ENCODE assay signal across 38 cellular contexts in genomic region chr12:48032597-48032996, GRCh38. TPM values are rescaled to one million over a fixed set of nuclear protein-coding genes. Genes with fewer than 3 reads are reported as not detected.
"Had no signal": no experiment of that assay in that cellular context is flagged by ENCODE, and none has a peak within 500 bp of the region (broad histone marks: within the 10 kb centered on the region; RNA-seq: fewer than 3 reads in every experiment).

No MANE protein-coding gene starts in this region.

- H3K4me1 Mint-ChIP-seq: immature natural killer cell; stimulated activated naive CD8-positive, alpha-beta T cell treated with anti-CD3 and anti-CD28 coated beads, Interleukin-15, amount 100 ng/mL, for 72 hours had no signal

- ATAC-seq: activated naive CD4-positive, alpha-beta T cell treated with anti-CD3 and anti-CD28 coated beads, Interleukin-2, amount 50 U/mL, for 72 hours; activated T-cell treated with anti-CD3 and anti-CD28 coated beads, Interleukin-2, amount 50 U/mL, for 72 hours; body of pancreas; foreskin keratinocyte; heart left ventricle; left lobe of liver; lower lobe of right lung; mucosa of descending colon; pancreas; sciatic nerve; stimulated activated effector memory CD8-positive, alpha-beta T cell treated with anti-CD3 and anti-CD28 coated beads, Interleukin-12 subunit alpha, Interleukin-12 subunit beta, amount 100 ng/mL, for 72 hours; stimulated activated naive CD8-positive, alpha-beta T cell treated with anti-CD3 and anti-CD28 coated beads, Interleukin-15, amount 100 ng/mL, for 72 hours had no signal

- H3K4me3 ChIP-seq: body of pancreas, colonic mucosa, esophagus squamous epithelium, heart left ventricle, lower lobe of right lung, mucosa of descending colon, pancreas, prostate gland, skin epidermis, suprapubic skin, tibial artery had no signal

- H3K36me3 Mint-ChIP-seq: activated naive CD4-positive, alpha-beta T cell treated with anti-CD3 and anti-CD28 coated beads, Interleukin-2, amount 50 U/mL, for 72 hours; immature natural killer cell; stimulated activated effector memory CD8-positive, alpha-beta T cell treated with anti-CD3 and anti-CD28 coated beads, Interleukin-12 subunit alpha, Interleukin-12 subunit beta, amount 100 ng/mL, for 72 hours had no signal

- H3K36me3 ChIP-seq: colonic mucosa, esophagus squamous epithelium, heart left ventricle, lower lobe of right lung, pancreas, prostate gland, suprapubic skin, tibial artery had no signal

- H3K4me1 ChIP-seq: body of pancreas, colonic mucosa, esophagus squamous epithelium, foreskin keratinocyte, pancreas, prostate gland, suprapubic skin, tibial artery had no signal

- H3K9me3 Mint-ChIP-seq: activated naive CD4-positive, alpha-beta T cell treated with anti-CD3 and anti-CD28 coated beads, Interleukin-2, amount 50 U/mL, for 72 hours; activated T-cell treated with anti-CD3 and anti-CD28 coated beads, Interleukin-2, amount 50 U/mL, for 72 hours; immature natural killer cell; nephron progenitor cell; stimulated activated effector memory CD8-positive, alpha-beta T cell treated with anti-CD3 and anti-CD28 coated beads, Interleukin-12 subunit alpha, Interleukin-12 subunit beta, amount 100 ng/mL, for 72 hours; stimulated activated naive CD8-positive, alpha-beta T cell treated with anti-CD3 and anti-CD28 coated beads, Interleukin-15, amount 100 ng/mL, for 72 hours had no signal

- DNase-seq: activated CD4-positive, alpha-beta T cell treated with anti-CD3 and anti-CD28 coated beads for 4 hours; activated CD4-positive, alpha-beta T cell treated with anti-CD3 and anti-CD28 coated beads, Interleukin-2, amount 50 U/mL, for 4 hours; activated naive CD4-positive, alpha-beta T cell; activated T-cell treated with anti-CD3 and anti-CD28 coated beads for 4 hours; activated T-cell treated with anti-CD3 and anti-CD28 coated beads, Interleukin-2, amount 50 U/mL, for 72 hours; anterior cingulate cortex; body of pancreas; colonic mucosa; effector CD8-positive, alpha-beta T cell; esophagus squamous epithelium; foreskin keratinocyte; heart left ventricle; hypothalamus; immature natural killer cell; kidney glomerular epithelial cell; lower lobe of right lung; mucosa of descending colon; nephron progenitor cell; nucleus accumbens; pancreas; retina; stimulated activated CD4-positive, alpha-beta T cell treated with anti-CD3 and anti-CD28 coated beads, Interleukin-12 subunit alpha, Interleukin-12 subunit beta, amount 100 ng/mL, for 4 hours; stimulated activated CD4-positive, alpha-beta T cell treated with anti-CD3 and anti-CD28 coated beads, Interleukin-4, amount 100 ng/mL, for 24 hours; stimulated activated naive CD8-positive, alpha-beta T cell treated with anti-CD3 and anti-CD28 coated beads, Interleukin-15, amount 100 ng/mL, for 72 hours; tibial artery had no signal

- H3K4me3 Mint-ChIP-seq: activated T-cell treated with anti-CD3 and anti-CD28 coated beads, Interleukin-2, amount 50 U/mL, for 72 hours; immature natural killer cell; nephron progenitor cell; stimulated activated effector memory CD8-positive, alpha-beta T cell treated with anti-CD3 and anti-CD28 coated beads, Interleukin-12 subunit alpha, Interleukin-12 subunit beta, amount 100 ng/mL, for 72 hours; stimulated activated naive CD8-positive, alpha-beta T cell treated with anti-CD3 and anti-CD28 coated beads, Interleukin-15, amount 100 ng/mL, for 72 hours had no signal

- H3K9me3 ChIP-seq: body of pancreas, colonic mucosa, esophagus squamous epithelium, heart left ventricle, lower lobe of right lung, mucosa of descending colon, pancreas, prostate gland, suprapubic skin, tibial artery had no signal

- H3K27me3 ChIP-seq: body of pancreas, colonic mucosa, esophagus squamous epithelium, foreskin keratinocyte, pancreas, suprapubic skin, tibial artery had no signal

- H3K27ac ChIP-seq: body of pancreas, colonic mucosa, epithelial cell of prostate, esophagus squamous epithelium, foreskin keratinocyte, heart left ventricle, lower lobe of right lung, pancreas, prostate gland, skin epidermis, suprapubic skin, tibial artery, VCaP had no signal

- H3K27ac Mint-ChIP-seq: activated naive CD4-positive, alpha-beta T cell treated with anti-CD3 and anti-CD28 coated beads, Interleukin-2, amount 50 U/mL, for 72 hours; activated T-cell treated with anti-CD3 and anti-CD28 coated beads, Interleukin-2, amount 50 U/mL, for 72 hours; immature natural killer cell; nephron progenitor cell; stimulated activated effector memory CD8-positive, alpha-beta T cell treated with anti-CD3 and anti-CD28 coated beads, Interleukin-12 subunit alpha, Interleukin-12 subunit beta, amount 100 ng/mL, for 72 hours; stimulated activated naive CD8-positive, alpha-beta T cell treated with anti-CD3 and anti-CD28 coated beads, Interleukin-15, amount 100 ng/mL, for 72 hours had no signal

RNA-seq across cellular contexts. Expression of gene COL2A1, which starts 28.3 kb away (rescaled TPM):
- total RNA-seq: activated naive CD4-positive, alpha-beta T cell treated with anti-CD3 and anti-CD28 coated beads, Interleukin-2, amount 50 U/mL, for 72 hours; body of pancreas; dermis microvascular lymphatic vessel endothelial cell; esophagus squamous epithelium; lower lobe of right lung; mesenteric fat pad; sciatic nerve; suprapubic skin; T-helper 1 cell treated with Interleukin-12 subunit alpha and Interleukin-12 subunit beta and Interleukin-4 antibody, amounts not matched to agents 30 ng/mL and 1 ng/mL, for 36 hours; ureter had no signal
- polyA plus RNA-seq: immature natural killer cell had no signal
